ENCODE assay signal across 1 cellular context in the genomic region with DNA sequence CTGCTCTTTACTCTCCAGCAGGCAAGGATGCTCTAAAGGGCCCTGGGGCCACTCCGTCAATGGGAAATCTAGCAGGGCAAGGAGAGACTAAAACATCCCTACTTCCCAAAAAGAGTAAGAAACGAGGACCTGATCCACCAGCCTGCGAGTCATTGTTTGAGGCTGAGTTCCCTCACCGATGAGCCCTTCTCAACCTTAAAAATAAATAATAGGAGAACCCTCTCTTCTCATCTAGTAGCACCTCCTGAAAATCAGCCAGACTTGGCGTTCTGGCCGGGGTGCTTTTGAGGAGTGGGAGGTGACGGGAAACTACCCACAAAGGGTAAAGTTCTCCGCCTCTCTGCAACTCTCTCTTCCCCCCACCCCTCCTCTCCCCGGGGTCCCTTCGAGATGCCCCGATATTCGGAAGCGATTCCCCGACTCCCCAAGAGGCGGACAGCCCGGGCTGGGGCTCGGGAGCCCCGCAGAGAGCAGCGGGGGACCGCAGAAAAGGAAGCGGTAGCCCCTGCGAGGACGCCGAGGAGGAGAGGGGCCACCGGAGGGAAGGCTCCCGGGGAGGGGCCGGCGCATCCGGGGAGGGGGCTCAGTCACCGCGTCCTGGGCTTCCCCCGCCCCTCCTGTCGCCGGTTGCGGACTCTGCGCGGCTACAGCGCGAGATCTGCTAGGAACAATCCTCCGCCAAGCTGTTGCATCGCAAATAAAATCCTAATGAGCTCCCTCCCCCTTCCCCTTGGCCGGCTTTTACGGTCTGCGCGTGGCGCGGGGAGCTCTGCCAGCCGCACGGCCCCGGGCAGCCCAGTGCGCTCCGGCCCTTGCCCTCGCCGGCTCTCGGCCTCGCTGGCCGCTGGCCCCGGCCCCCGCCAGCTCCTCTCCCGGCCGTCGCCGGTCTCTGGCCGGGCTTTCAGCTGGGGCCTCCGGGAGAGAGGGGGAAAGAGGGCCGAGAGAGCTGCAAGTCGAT.
A peak's percentile ranks its signal among the peaks of the same experiment; 100 is the strongest.
TF ChIP-seq lines count a peak whose summit lies in the region.

No MANE protein-coding gene starts in this region.

TF ChIP-seq in GM12878, 131 proteins besides CTCF, POLR2A, EP300 and RAD21:
- TF ChIP-seq MYC (IDR thresholded peaks at IDR 0.05; ENCODE audit: insufficient read depth, insufficient read length, insufficient replicate concordance, low read length, severe bottlenecking) (no peak), SUZ12 (IDR thresholded peaks at IDR 0.05; ENCODE audit: unreplicated experiment) (peak; percentile 47)
